In the genomic region with DNA sequence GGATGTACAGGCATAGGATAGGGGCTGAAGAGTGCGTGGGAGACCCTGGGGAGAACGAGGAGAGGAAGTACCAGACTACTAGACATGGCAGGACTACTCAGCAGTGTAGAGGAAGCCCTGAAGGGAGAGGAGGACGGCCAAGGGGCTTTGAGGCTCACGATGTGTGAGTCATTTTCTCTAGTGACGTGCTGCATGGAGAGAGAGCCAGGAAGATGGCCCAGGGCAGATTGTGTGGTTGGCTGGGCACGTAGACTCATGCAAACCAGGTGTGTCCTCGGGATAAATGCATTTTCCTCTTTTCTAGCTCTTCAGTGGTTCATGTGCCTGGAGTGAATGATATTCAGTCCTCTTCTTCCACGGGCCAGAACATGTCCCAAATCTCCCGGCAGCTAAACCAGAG, we compare ENCODE assay signal across 13 cellular contexts.
A peak's percentile ranks its signal among the peaks of the same experiment; 100 is the strongest.
DNase-seq lines count a peak whose midpoint lies in the region; ATAC-seq and TF ChIP-seq lines count a peak whose summit lies in the region.
"Had no signal": no experiment of that assay in that cellular context is flagged by ENCODE, and none has a peak within 500 bp of the region (broad histone marks: within the 10 kb centered on the region; RNA-seq: fewer than 3 reads in every experiment).

No MANE protein-coding gene starts in this region.

- BruUV-seq in mammary epithelial cell (replicated peaks; lab: Mats Ljungman, UMichigan): no TSS peak

- no peak overlapping the region for H3K4ac ChIP-seq in mesendoderm (ENCODE audit: low read depth, low read length)

- H2BK5ac ChIP-seq in mesendoderm (ENCODE audit: low read length): no peak overlapping the region

- H4K5ac ChIP-seq in mesendoderm (ENCODE audit: low read length): no peak overlapping the region

- no peak overlapping the region for H3K27ac Mint-ChIP-seq in natural killer cell treated with Interleukin-12 subunit alpha and Interleukin-12 subunit beta and Interleukin-15 and Interleukin-18, amount 100 ng/mL, for 72 hours
- no peak overlapping the region for H3K27ac Mint-ChIP-seq in CD8-positive, alpha-beta T cell

- H3K9me3 Mint-ChIP-seq in natural killer cell treated with Interleukin-12 subunit alpha and Interleukin-12 subunit beta and Interleukin-15 and Interleukin-18, amount 100 ng/mL, for 72 hours: no peaks in the 10 kb centered on the region
- no peaks in the 10 kb centered on the region for H3K9me3 Mint-ChIP-seq in CD8-positive, alpha-beta T cell

- no peak overlapping the region for H2AK5ac ChIP-seq in mesendoderm (ENCODE audit: low read length)

- dilution Hi-C loops in mammary epithelial cell (cut with HindIII; ENCODE audit: low sequenced_read_pairs): no loop called here

- H3K23ac ChIP-seq in mesendoderm (ENCODE audit: low read length): no peak overlapping the region

- H3K18ac ChIP-seq in mesendoderm (ENCODE audit: low read length): no peak overlapping the region

- H3K36me3 ChIP-seq in mammary epithelial cell (ENCODE audit: insufficient read depth, low read length): no peaks in the 10 kb centered on the region
- H3K36me3 ChIP-seq in mesendoderm (ENCODE audit: control insufficient read depth, insufficient read depth, low read length): no peaks in the 10 kb centered on the region
- no peaks in the 10 kb centered on the region for H3K36me3 ChIP-seq in CD8-positive, alpha-beta T cell (ENCODE audit: insufficient read depth, low read length)

- DNase-seq in COLO829 (ENCODE audit: low spot score): peak; percentile 42
- DNase-seq in MV-4-11 (lab: John Stamatoyannopoulos, UW): peak; percentile 59
- DNase-seq in mammary epithelial cell: peak; percentile 100
- DNase-seq in mesendoderm: peak; percentile 55
- no peak for DNase-seq in natural killer cell treated with Interleukin-12 subunit alpha and Interleukin-12 subunit beta and Interleukin-15 and Interleukin-18, amount 100 ng/mL, for 72 hours (ENCODE audit: low spot score)
- DNase-seq in CD8-positive, alpha-beta T cell: no peak
- no peak for DNase-seq in cerebellum (ENCODE audit: low spot score)
- DNase-seq: activated gamma-delta T cell; effector CD4-positive, alpha-beta T cell; left cardiac atrium; NCI-H187 treated with DMSO at 0.1 percent for 48 hours had no signal

- H3K79me2 ChIP-seq in mammary epithelial cell (ENCODE audit: insufficient read depth, low read length) (no peaks in the 10 kb centered on the region), mesendoderm (ENCODE audit: control insufficient read depth, insufficient read depth, low read length) (no peaks in the 10 kb centered on the region)

- 0% methylated on average over 7 of the region's 9 CpGs for whole genome bisulfite sequencing in mammary epithelial cell (ENCODE audit: low coverage, missing lambda C conversion rate)
- no CpG with 5 or more reads among the region's 9 CpGs for WGBS in mesendoderm (ENCODE audit: extremely low coverage, insufficient coverage, low lambda C conversion rate)

- H4K20me1 ChIP-seq in mammary epithelial cell (ENCODE audit: insufficient read depth, low read length): no peaks in the 10 kb centered on the region

- H3K27ac ChIP-seq in mammary epithelial cell (ENCODE audit: insufficient read depth, low read depth, low read length) (peak overlapping the region; percentile 87), mesendoderm (ENCODE audit: low read depth, low read length) (no peak overlapping the region)
- H3K27ac ChIP-seq in CD8-positive, alpha-beta T cell (ENCODE audit: low read depth, low read length): no peak overlapping the region
- H3K27ac ChIP-seq: tibial artery had no signal

- no peak overlapping the region for H4K8ac ChIP-seq in mesendoderm (ENCODE audit: low read depth, low read length)

- H2BK120ac ChIP-seq in mesendoderm (ENCODE audit: low read depth, low read length): no peak overlapping the region

- peaks cover 43% of the 10 kb centered on the region for H3K4me1 ChIP-seq in mammary epithelial cell (ENCODE audit: insufficient read depth, low read length)
- H3K4me1 ChIP-seq in mesendoderm (ENCODE audit: control insufficient read depth, low read depth, low read length): no peaks in the 10 kb centered on the region
- no peaks in the 10 kb centered on the region for H3K4me1 ChIP-seq in CD8-positive, alpha-beta T cell (ENCODE audit: insufficient read depth, low read length)
- H3K4me1 ChIP-seq: tibial artery had no signal

- in situ Hi-C loops in mammary epithelial cell (cut with MboI; ENCODE audit: low sequenced_read_pairs in 2 of 2): no loop called here

- H3K79me1 ChIP-seq in mesendoderm (ENCODE audit: low read length): no peaks in the 10 kb centered on the region

- ATAC-seq in natural killer cell treated with Interleukin-12 subunit alpha and Interleukin-12 subunit beta and Interleukin-15 and Interleukin-18, amount 100 ng/mL, for 72 hours: no peak
- no peak for ATAC-seq in CD8-positive, alpha-beta T cell
- no peak for ATAC-seq in HG03565 (IDR thresholded peaks at IDR 0.05; ENCODE audit: unreplicated experiment)
- ATAC-seq: left cardiac atrium had no signal

- peaks cover 7 to 13% of the 10 kb centered on the region in 2 donors for H3K27me3 Mint-ChIP-seq in natural killer cell treated with Interleukin-12 subunit alpha and Interleukin-12 subunit beta and Interleukin-15 and Interleukin-18, amount 100 ng/mL, for 72 hours
- peaks cover 10% of the 10 kb centered on the region for H3K27me3 Mint-ChIP-seq in CD8-positive, alpha-beta T cell (ENCODE audit: low read depth)

- H3K9ac ChIP-seq in mammary epithelial cell (ENCODE audit: insufficient read depth, low read length): no peak overlapping the region
- no peak overlapping the region for H3K9ac ChIP-seq in mesendoderm (ENCODE audit: low read length)

- H3K4me2 ChIP-seq in mammary epithelial cell (ENCODE audit: insufficient read depth, low read depth, low read length): peak overlapping the region; percentile 46
- no peak overlapping the region for H3K4me2 ChIP-seq in mesendoderm (ENCODE audit: low read length)

- H3K27me3 ChIP-seq in mammary epithelial cell (ENCODE audit: insufficient read depth, low read length): no peaks in the 10 kb centered on the region
- no peaks in the 10 kb centered on the region for H3K27me3 ChIP-seq in mesendoderm (ENCODE audit: insufficient read depth, low read length, poor library complexity)
- no peaks in the 10 kb centered on the region for H3K27me3 ChIP-seq in CD8-positive, alpha-beta T cell (ENCODE audit: insufficient read depth, low read length)
- H3K27me3 ChIP-seq: tibial artery had no signal

- H3K4me1 Mint-ChIP-seq in natural killer cell treated with Interleukin-12 subunit alpha and Interleukin-12 subunit beta and Interleukin-15 and Interleukin-18, amount 100 ng/mL, for 72 hours (ENCODE audit: low read depth in 2 of 2): no peaks in the 10 kb centered on the region
- H3K4me1 Mint-ChIP-seq in CD8-positive, alpha-beta T cell (ENCODE audit: low read depth): no peaks in the 10 kb centered on the region

- peak overlapping the region; percentile 59 for H2AFZ ChIP-seq in mammary epithelial cell (ENCODE audit: low read depth, low read length)

- POLR2A ChIA-PET in CD8-positive, alpha-beta T cell (lab: Charles Lee): no interaction called here

- no peak overlapping the region for H2BK15ac ChIP-seq in mesendoderm (replicated peaks; ENCODE audit: low read depth)

- no peak overlapping the region for H3K56ac ChIP-seq in mesendoderm (ENCODE audit: low read length)

- no peaks in the 10 kb centered on the region for H3K36me3 Mint-ChIP-seq in natural killer cell treated with Interleukin-12 subunit alpha and Interleukin-12 subunit beta and Interleukin-15 and Interleukin-18, amount 100 ng/mL, for 72 hours
- H3K36me3 Mint-ChIP-seq in CD8-positive, alpha-beta T cell: no peaks in the 10 kb centered on the region

- H3K9me3 ChIP-seq in mammary epithelial cell (replicated peaks; ENCODE audit: insufficient read depth, low read length): no peaks in the 10 kb centered on the region
- no peaks in the 10 kb centered on the region for H3K9me3 ChIP-seq in CD8-positive, alpha-beta T cell (ENCODE audit: low read length)
- H3K9me3 ChIP-seq: tibial artery had no signal

- no peak overlapping the region for H3K4me3 Mint-ChIP-seq in natural killer cell treated with Interleukin-12 subunit alpha and Interleukin-12 subunit beta and Interleukin-15 and Interleukin-18, amount 100 ng/mL, for 72 hours
- H3K4me3 Mint-ChIP-seq in CD8-positive, alpha-beta T cell: no peak overlapping the region

- CTCF ChIA-PET in mammary epithelial cell (lab: Charles Lee; ENCODE audit: low non-redundant PET): interaction anchor here (0.6 to 0.9 kb wide), 3 partner anchors 12 to 168 kb away, joined by 4 read pairs; no protein-coding TSS in a partner anchor
- CTCF ChIA-PET in CD8-positive, alpha-beta T cell (lab: Charles Lee): no interaction called here

- intact Hi-C loops in mammary epithelial cell (cut with micrococcal nuclease): loop anchor here (1.0 to 2.0 kb wide), 2 partner anchors 13 to 83 kb away; no protein-coding TSS in a partner anchor
- intact Hi-C loops in CD8-positive, alpha-beta T cell (cut with DNase I, micrococcal nuclease): no loop called here

- TF ChIP-seq CTCF in mammary epithelial cell (conservative IDR thresholded peaks at IDR 0.05 in 1 of 2, IDR thresholded peaks at IDR 0.05 in 1 of 2; ENCODE audit: extremely low read depth in 1 of 2, insufficient read depth in 1 of 2, low read depth in 1 of 2, low read length in 2 of 2): no peak
- no peak for TF ChIP-seq CTCF in CD8-positive, alpha-beta T cell (IDR thresholded peaks at IDR 0.05)

- H3K4me3 ChIP-seq in mammary epithelial cell (replicated peaks in 1 of 3; ENCODE audit: insufficient read depth in 1 of 3, low read depth in 2 of 3, low read length in 3 of 3): no peak overlapping the region
- no peak overlapping the region for H3K4me3 ChIP-seq in mesendoderm (ENCODE audit: low read length)
- H3K4me3 ChIP-seq in CD8-positive, alpha-beta T cell (ENCODE audit: low read depth, low read length): no peak overlapping the region
- H3K4me3 ChIP-seq: tibial artery had no signal

Comparison
In these comparisons a context has a peak if more than half of its experiments do, and no peak if none do; other contexts are left out.
1. DNase-seq: peak in COLO829 (single experiment), MV-4-11 (single experiment), mammary epithelial cell (single experiment) and mesendoderm (single experiment); none in natural killer cell treated with Interleukin-12 subunit alpha and Interleukin-12 subunit beta and Interleukin-15 and Interleukin-18, amount 100 ng/mL, for 72 hours (single experiment), CD8-positive, alpha-beta T cell (0 of 7) and cerebellum (single experiment).